16 cellular contexts compared by ENCODE assay signal in the genomic region with DNA sequence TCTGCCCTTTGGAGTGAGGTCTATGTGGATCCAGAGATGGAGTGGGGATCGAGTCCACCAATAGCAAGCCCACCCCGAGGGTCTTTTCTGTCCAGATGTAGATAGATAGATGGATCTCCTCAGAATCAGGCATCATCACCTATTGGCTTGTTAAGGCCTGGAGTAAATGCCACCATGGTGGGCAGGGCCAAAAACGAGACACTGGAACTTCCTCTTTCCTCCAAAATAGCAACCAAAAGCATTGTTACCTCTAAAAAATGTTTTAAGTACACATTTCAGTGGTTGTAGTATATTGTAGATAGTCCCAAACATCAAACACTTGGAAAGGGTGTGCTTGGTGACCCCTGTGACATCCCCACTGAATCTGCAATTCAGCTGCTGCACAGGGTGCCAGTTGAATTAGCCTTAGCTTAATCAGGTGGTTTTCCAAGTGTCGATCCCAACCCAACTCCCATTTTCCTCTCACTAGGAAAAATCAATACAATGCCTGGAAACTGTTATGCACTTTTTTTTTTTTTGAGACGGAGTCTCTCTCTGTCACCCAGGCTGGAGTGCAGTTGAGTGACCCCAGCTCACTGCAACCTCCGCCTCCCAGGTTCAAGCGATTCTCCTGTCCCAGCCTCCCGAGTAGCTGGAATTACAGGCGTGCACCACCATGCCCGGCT. TPM values are rescaled to one million over a fixed set of nuclear protein-coding genes. Genes with fewer than 3 reads are reported as not detected.
A peak's percentile ranks its signal among the peaks of the same experiment; 100 is the strongest.
DNase-seq lines count a peak whose midpoint lies in the region; ATAC-seq lines count a peak whose summit lies in the region.
"Had no signal": no experiment of that assay in that cellular context is flagged by ENCODE, and none has a peak within 500 bp of the region (broad histone marks: within the 10 kb centered on the region; RNA-seq: fewer than 3 reads in every experiment).

No MANE protein-coding gene starts in this region.

- H3K4me3 Mint-ChIP-seq in stimulated activated naive B cell treated with anti-CD40 and anti-IgM and Interleukin-4, amounts not matched to agents 10 μg/mL and 1 μg/mL and 100 μg/mL, for 72 hours: no peak overlapping the region

- no peaks in the 10 kb centered on the region for H3K27me3 Mint-ChIP-seq in stimulated activated naive B cell treated with anti-CD40 and anti-IgM and Interleukin-4, amounts not matched to agents 10 μg/mL and 1 μg/mL and 100 μg/mL, for 72 hours

- H3K36me3 Mint-ChIP-seq in stimulated activated naive B cell treated with anti-CD40 and anti-IgM and Interleukin-4, amounts not matched to agents 10 μg/mL and 1 μg/mL and 100 μg/mL, for 72 hours: no peaks in the 10 kb centered on the region

- H3K27ac Mint-ChIP-seq in stimulated activated naive B cell treated with anti-CD40 and anti-IgM and Interleukin-4, amounts not matched to agents 10 μg/mL and 1 μg/mL and 100 μg/mL, for 72 hours: no peak overlapping the region

- no peaks in the 10 kb centered on the region for H3K9me3 Mint-ChIP-seq in stimulated activated naive B cell treated with anti-CD40 and anti-IgM and Interleukin-4, amounts not matched to agents 10 μg/mL and 1 μg/mL and 100 μg/mL, for 72 hours

- peaks cover 4 to 9% of the 10 kb centered on the region in 2 donors for H3K4me1 Mint-ChIP-seq in stimulated activated naive B cell treated with anti-CD40 and anti-IgM and Interleukin-4, amounts not matched to agents 10 μg/mL and 1 μg/mL and 100 μg/mL, for 72 hours

- peak; percentile 41 to 55 for ATAC-seq in stimulated activated naive B cell treated with anti-CD40 and anti-IgM and Interleukin-4, amounts not matched to agents 10 μg/mL and 1 μg/mL and 100 μg/mL, for 72 hours (replicated peaks)
- ATAC-seq in GM21515 (IDR thresholded peaks at IDR 0.05; ENCODE audit: unreplicated experiment): no peak
- ATAC-seq: SK-N-SH treated with all-trans-retinoic acid at 6 μM for 48 hours had no signal

- DNase-seq in SIG-M5 treated with dmso at 0.1 percent for 504 hours (lab: John Stamatoyannopoulos, UW; ENCODE audit: unreplicated experiment) (peak; percentile 34), SIG-M5 (lab: John Stamatoyannopoulos, UW) (no peak), NCI-H146 (lab: John Stamatoyannopoulos, UW) (peak; percentile 49), SKM-1 treated with dmso at 0.1 percent for 144 hours (lab: John Stamatoyannopoulos, UW; ENCODE audit: unreplicated experiment) (peak; percentile 11), mesenteric fat pad (ENCODE audit: low spot score) (no peak), NCI-H226 (no peak)
- no peak for DNase-seq in stimulated activated naive B cell treated with anti-CD40 and anti-IgM and Interleukin-4, amounts not matched to agents 10 μg/mL and 1 μg/mL and 100 μg/mL, for 72 hours
- DNase-seq: DMS79 treated with DMSO at 0.1 percent for 48 hours, KG1, NCI-H2029, NCI-H2171, NCI-H774, Peyer's patch, Right ventricle myocardium superior had no signal

RNA-seq across cellular contexts. Expression of a gene that starts 35.0 kb away (rescaled TPM):
- 43.9 TPM for total RNA-seq in mesenteric fat pad

Comparison
In these comparisons a context has a peak if more than half of its experiments do, and no peak if none do; other contexts are left out.
1. DNase-seq: peak in SIG-M5 treated with dmso at 0.1 percent for 504 hours (single experiment), NCI-H146 (single experiment) and SKM-1 treated with dmso at 0.1 percent for 144 hours (single experiment); none in SIG-M5 (single experiment), stimulated activated naive B cell treated with anti-CD40 and anti-IgM and Interleukin-4, amounts not matched to agents 10 μg/mL and 1 μg/mL and 100 μg/mL, for 72 hours (single experiment), mesenteric fat pad (single experiment) and NCI-H226 (single experiment).